ENCODE assay signal across 11 cellular contexts in the genomic region with DNA sequence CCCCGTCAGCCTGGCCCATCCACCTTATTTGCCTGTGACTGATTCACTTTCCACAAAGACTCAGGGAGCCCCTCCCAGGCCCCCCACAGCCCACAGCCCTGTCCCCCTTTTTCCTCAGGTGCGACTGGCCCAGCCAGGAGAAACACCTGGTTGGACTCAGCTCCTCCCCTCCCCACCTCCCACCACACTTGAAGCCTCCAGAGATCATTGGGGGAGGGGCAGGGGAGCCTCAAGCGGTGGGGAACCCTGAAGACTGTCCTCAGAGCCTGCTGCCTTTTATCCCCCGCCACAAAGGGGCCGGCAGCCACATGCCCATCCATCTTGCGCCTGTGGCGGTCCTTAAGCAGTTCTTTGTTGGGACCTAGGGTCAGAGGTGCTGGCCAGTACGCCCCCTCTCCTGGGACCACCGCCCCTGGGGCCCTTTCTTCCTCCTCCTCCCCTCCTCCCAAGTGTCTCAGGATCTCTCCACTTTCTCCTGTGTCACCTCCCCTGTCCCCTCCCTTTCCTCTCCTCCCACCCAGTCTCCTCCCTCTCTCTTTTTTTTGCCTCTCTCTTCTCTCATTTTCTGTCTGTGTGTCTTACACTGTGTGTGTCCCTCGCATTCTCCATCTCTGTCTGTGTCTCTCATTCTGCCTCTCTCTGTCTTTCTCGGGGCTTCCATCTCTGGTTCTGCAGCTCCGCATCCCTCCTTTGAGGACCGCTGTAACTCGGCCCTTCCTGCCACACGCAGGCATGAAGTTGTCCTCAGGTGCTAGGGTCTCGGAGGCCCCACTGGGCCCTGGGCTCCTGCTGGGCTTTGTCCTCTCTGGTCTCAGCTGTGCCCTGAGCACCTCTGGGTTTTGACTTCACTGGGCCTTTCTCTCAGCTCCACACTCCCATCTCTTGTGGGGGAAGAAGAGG. TPM values are rescaled to one million over a fixed set of nuclear protein-coding genes. Genes with fewer than 3 reads are reported as not detected.
A peak's percentile ranks its signal among the peaks of the same experiment; 100 is the strongest.
DNase-seq lines count a peak whose midpoint lies in the region; ATAC-seq and TF ChIP-seq lines count a peak whose summit lies in the region.
"Had no signal": no experiment of that assay in that cellular context is flagged by ENCODE, and none has a peak within 500 bp of the region (broad histone marks: within the 10 kb centered on the region; RNA-seq: fewer than 3 reads in every experiment).

No MANE protein-coding gene starts in this region.

- no peak overlapping the region for H3K27ac Mint-ChIP-seq in activated naive CD4-positive, alpha-beta T cell treated with anti-CD3 and anti-CD28 coated beads, Interleukin-2, amount 10 ng/mL, durations not matched to agents 7 days and 5 days
- H3K27ac Mint-ChIP-seq in activated naive CD4-positive, alpha-beta T cell treated with anti-CD3 and anti-CD28 coated beads, Interleukin-2, amount 50 U/mL, for 72 hours, result no peak overlapping the region
- H3K27ac Mint-ChIP-seq: IgD-negative memory B cell had no signal

- H3K9me3 ChIP-seq in OCI-LY7 (ENCODE audit: low read length), result no peaks in the 10 kb centered on the region
- no peaks in the 10 kb centered on the region for H3K9me3 ChIP-seq in hepatocyte (ENCODE audit: low read depth)
- no peaks in the 10 kb centered on the region for H3K9me3 ChIP-seq in upper lobe of right lung

- H2AFZ ChIP-seq in OCI-LY7 (ENCODE audit: low read length), result no peak overlapping the region
- no peak overlapping the region for H2AFZ ChIP-seq in hepatocyte

- H3K36me3 ChIP-seq in OCI-LY7 (ENCODE audit: insufficient read depth, low read length) (no peaks in the 10 kb centered on the region), hepatocyte (replicated peaks; ENCODE audit: insufficient read depth, low read depth) (no peaks in the 10 kb centered on the region), upper lobe of right lung (no peaks in the 10 kb centered on the region)

- CTCF ChIA-PET in activated naive CD4-positive, alpha-beta T cell treated with anti-CD3 and anti-CD28 coated beads, Interleukin-2, amount 10 ng/mL, durations not matched to agents 7 days and 5 days (lab: Charles Lee), result interaction anchor here (1.2 to 10.0 kb wide), 2 partner anchors 14 to 34 kb away, joined by 3 to 224 read pairs; partner anchors contain the start of genes ISG20L2 and METTL25B
- CTCF ChIA-PET in OCI-LY7 (lab: Charles Lee; ENCODE audit: unreplicated experiment) (no interaction called here), GM10248 (lab: Yijun Ruan, JAX) (interaction anchor here (0.7 to 21.8 kb wide), 5 partner anchors 17 to 197 kb away, joined by 3 to 597 read pairs (median 111); partner anchors contain the start of genes CRABP2, INSRR, ISG20L2 and METTL25B)

- no peaks in the 10 kb centered on the region for H3K9me3 Mint-ChIP-seq in activated naive CD4-positive, alpha-beta T cell treated with anti-CD3 and anti-CD28 coated beads, Interleukin-2, amount 10 ng/mL, durations not matched to agents 7 days and 5 days
- H3K9me3 Mint-ChIP-seq in activated naive CD4-positive, alpha-beta T cell treated with anti-CD3 and anti-CD28 coated beads, Interleukin-2, amount 50 U/mL, for 72 hours, result no peaks in the 10 kb centered on the region

- H3K79me2 ChIP-seq in OCI-LY7 (ENCODE audit: insufficient read depth, low read depth, low read length) (no peaks in the 10 kb centered on the region), hepatocyte (peaks cover 5% of the 10 kb centered on the region)

- 29% methylated on average over 11 of the region's 16 CpGs for WGBS in hepatocyte (ENCODE audit: low lambda C conversion rate, missing lambda C conversion rate)

- no peak for TF ChIP-seq CTCF in OCI-LY7 (conservative IDR thresholded peaks at IDR 0.05; ENCODE audit: low read length)
- no peak for TF ChIP-seq CTCF in hepatocyte (IDR thresholded peaks at IDR 0.05; ENCODE audit: poor library complexity)
- no peak for TF ChIP-seq CTCF in upper lobe of right lung (IDR thresholded peaks at IDR 0.05)
- no peak for TF ChIP-seq CTCF in GM10248 (IDR thresholded peaks at IDR 0.05; ENCODE audit: control extremely low read depth, extremely low read depth, low read depth, missing control alignments)

- ATAC-seq in activated naive CD4-positive, alpha-beta T cell treated with anti-CD3 and anti-CD28 coated beads, Interleukin-2, amount 50 U/mL, for 72 hours, result no peak
- ATAC-seq in upper lobe of right lung, result peak; percentile 62
- ATAC-seq in HG03196 (IDR thresholded peaks at IDR 0.05; ENCODE audit: unreplicated experiment), result no peak

- peak overlapping the region; percentile 31 for H3K4me2 ChIP-seq in OCI-LY7 (ENCODE audit: low read length)
- H3K4me2 ChIP-seq in hepatocyte, result peak overlapping the region; percentile 75

- H3K27me3 Mint-ChIP-seq in activated naive CD4-positive, alpha-beta T cell treated with anti-CD3 and anti-CD28 coated beads, Interleukin-2, amount 10 ng/mL, durations not matched to agents 7 days and 5 days, result peaks cover 85% of the 10 kb centered on the region

- no TSS peak for BruUV-seq in OCI-LY7 (replicated peaks; lab: Mats Ljungman, UMichigan)

- H3K4me1 ChIP-seq in OCI-LY7 (ENCODE audit: insufficient read depth, low read length, poor library complexity, severe bottlenecking) (peaks cover 17% of the 10 kb centered on the region), hepatocyte (ENCODE audit: insufficient read depth) (peaks cover 54% of the 10 kb centered on the region), upper lobe of right lung (peaks cover 10% of the 10 kb centered on the region)

- H3K4me1 Mint-ChIP-seq in activated naive CD4-positive, alpha-beta T cell treated with anti-CD3 and anti-CD28 coated beads, Interleukin-2, amount 10 ng/mL, durations not matched to agents 7 days and 5 days, result peaks cover 27% of the 10 kb centered on the region

- H3K4me3 Mint-ChIP-seq in activated naive CD4-positive, alpha-beta T cell treated with anti-CD3 and anti-CD28 coated beads, Interleukin-2, amount 10 ng/mL, durations not matched to agents 7 days and 5 days, result no peak overlapping the region
- H3K4me3 Mint-ChIP-seq: IgD-negative memory B cell had no signal

- POLR2A ChIA-PET in OCI-LY7 (lab: Charles Lee) (interaction anchor here (0.6 kb wide), 1 partner anchor 386 kb away, joined by 3 read pairs; no protein-coding TSS in a partner anchor), GM10248 (lab: Yijun Ruan, JAX) (no interaction called here)

- DNase-seq in activated naive CD4-positive, alpha-beta T cell treated with anti-CD3 and anti-CD28 coated beads, Interleukin-2, amount 10 ng/mL, durations not matched to agents 7 days and 5 days, result peak; percentile 40
- no peak for DNase-seq in activated naive CD4-positive, alpha-beta T cell treated with anti-CD3 and anti-CD28 coated beads, Interleukin-2, amount 50 U/mL, for 72 hours (ENCODE audit: low spot score in 2 of 2)
- DNase-seq in OCI-LY7 (ENCODE audit: low spot score) (peak; percentile 55), hepatocyte (ENCODE audit: low spot score) (peak; percentile 92), upper lobe of right lung (no peak), GM10248 (ENCODE audit: extremely low spot score) (no peak), amniotic stem cell (lab: John Stamatoyannopoulos, UW) (no peak)
- DNase-seq: C1 segment of cervical spinal cord had no signal

- intact Hi-C loops in OCI-LY7 (cut with micrococcal nuclease; ENCODE audit: unreplicated experiment) (no loop called here), upper lobe of right lung (cut with DNase I) (loop anchor here (5.0 kb wide), 1 partner anchor 34 kb away; the partner anchor contains the start of genes ISG20L2 and METTL25B)

- H4K20me1 ChIP-seq in OCI-LY7 (ENCODE audit: insufficient read depth, low read length), result no peaks in the 10 kb centered on the region
- H4K20me1 ChIP-seq in hepatocyte (ENCODE audit: insufficient read depth, poor library complexity, severe bottlenecking), result no peaks in the 10 kb centered on the region

- H3K27me3 ChIP-seq in hepatocyte, result no peaks in the 10 kb centered on the region
- H3K27me3 ChIP-seq in upper lobe of right lung, result peaks cover 34% of the 10 kb centered on the region

- H3K27ac ChIP-seq in OCI-LY7 (ENCODE audit: low read depth, low read length, poor library complexity, severe bottlenecking), result no peak overlapping the region
- H3K27ac ChIP-seq in hepatocyte, result peak overlapping the region; percentile 96
- no peak overlapping the region for H3K27ac ChIP-seq in upper lobe of right lung

- H3K4me3 ChIP-seq in OCI-LY7 (ENCODE audit: low read depth, low read length, poor library complexity, severe bottlenecking), result no peak overlapping the region
- H3K4me3 ChIP-seq in hepatocyte, result no peak overlapping the region
- H3K4me3 ChIP-seq in upper lobe of right lung, result no peak overlapping the region

- no peaks in the 10 kb centered on the region for H3K9me2 ChIP-seq in OCI-LY7 (ENCODE audit: insufficient read depth, low read length)
- no peaks in the 10 kb centered on the region for H3K9me2 ChIP-seq in hepatocyte (replicated peaks; ENCODE audit: insufficient read depth)

- no peaks in the 10 kb centered on the region for H3K36me3 Mint-ChIP-seq in activated naive CD4-positive, alpha-beta T cell treated with anti-CD3 and anti-CD28 coated beads, Interleukin-2, amount 10 ng/mL, durations not matched to agents 7 days and 5 days
- no peaks in the 10 kb centered on the region for H3K36me3 Mint-ChIP-seq in activated naive CD4-positive, alpha-beta T cell treated with anti-CD3 and anti-CD28 coated beads, Interleukin-2, amount 50 U/mL, for 72 hours

RNA-seq across cellular contexts. Expression of gene CRABP2, which starts 12.2 kb away (rescaled TPM):
- 1 to 10 TPM; 1.6 to 2.3 TPM for total RNA-seq in activated naive CD4-positive, alpha-beta T cell treated with anti-CD3 and anti-CD28 coated beads, Interleukin-2, amount 50 U/mL, for 72 hours
- total RNA-seq in OCI-LY7 (2014; rRNA removed; shearing (Covaris generic)), result 1.4 and 2.8 TPM in 2 replicates
- total RNA-seq in OCI-LY7 (2022), result 1.5 and 2.1 TPM in 2 replicates
- total RNA-seq in hepatocyte, result 54.5 and 93.5 TPM in 2 replicates
- 171 and 195 TPM in 2 replicates for polyA plus RNA-seq in hepatocyte
- total RNA-seq in upper lobe of right lung, result 1.4 TPM

RNA-seq across cellular contexts. Expression of gene NES, which starts 16.0 kb away (rescaled TPM):
- total RNA-seq in activated naive CD4-positive, alpha-beta T cell treated with anti-CD3 and anti-CD28 coated beads, Interleukin-2, amount 50 U/mL, for 72 hours, result not detected
- total RNA-seq in OCI-LY7 (2014; rRNA removed; shearing (Covaris generic)), result not detected in 2 replicates
- total RNA-seq in OCI-LY7 (2022) (not detected in 2 replicates), hepatocyte (7.9 and 13.8 TPM in 2 replicates), upper lobe of right lung (54.7 TPM)
- polyA plus RNA-seq in hepatocyte, result 3.6 and 4.8 TPM in 2 replicates
- total RNA-seq: mononuclear cell had no signal
- polyA plus RNA-seq: IgD-negative memory B cell had no signal

RNA-seq across cellular contexts. Expression of gene METTL25B, which starts 35.1 kb away (rescaled TPM):
- 10 to 100 TPM; 39.4 to 64.9 TPM for total RNA-seq in activated naive CD4-positive, alpha-beta T cell treated with anti-CD3 and anti-CD28 coated beads, Interleukin-2, amount 50 U/mL, for 72 hours
- total RNA-seq in OCI-LY7 (2014; rRNA removed; shearing (Covaris generic)), result 24.7 and 28.0 TPM in 2 replicates
- total RNA-seq in OCI-LY7 (2022) (45.6 and 54.1 TPM in 2 replicates), hepatocyte (20.6 and 21.8 TPM in 2 replicates), upper lobe of right lung (42.4 TPM)
- 22.6 and 24.7 TPM in 2 replicates for polyA plus RNA-seq in hepatocyte

RNA-seq across cellular contexts. Expression of gene ISG20L2, which starts 35.4 kb away (rescaled TPM):
- total RNA-seq in activated naive CD4-positive, alpha-beta T cell treated with anti-CD3 and anti-CD28 coated beads, Interleukin-2, amount 50 U/mL, for 72 hours, result 10 to 100 TPM; 46.2 to 50.7 TPM
- 36.5 and 37.9 TPM in 2 replicates for total RNA-seq in OCI-LY7 (2014; rRNA removed; shearing (Covaris generic))
- total RNA-seq in OCI-LY7 (2022) (71.3 and 74.1 TPM in 2 replicates), hepatocyte (22.4 and 27.5 TPM in 2 replicates), upper lobe of right lung (28.3 TPM)
- 13.5 and 16.4 TPM in 2 replicates for polyA plus RNA-seq in hepatocyte

RNA-seq across cellular contexts. Expression of gene MRPL24, which starts 47.7 kb away (rescaled TPM):
- 10 to 100 TPM; 61.4 to 70.4 TPM for total RNA-seq in activated naive CD4-positive, alpha-beta T cell treated with anti-CD3 and anti-CD28 coated beads, Interleukin-2, amount 50 U/mL, for 72 hours
- 55.3 and 69.0 TPM in 2 replicates for total RNA-seq in OCI-LY7 (2014; rRNA removed; shearing (Covaris generic))
- total RNA-seq in OCI-LY7 (2022) (49.3 and 56.6 TPM in 2 replicates), hepatocyte (40.4 and 44.9 TPM in 2 replicates), upper lobe of right lung (41.8 TPM)
- 61.9 and 64.1 TPM in 2 replicates for polyA plus RNA-seq in hepatocyte

Comparison
In these comparisons a context has a peak if more than half of its experiments do, and no peak if none do; other contexts are left out.
1. DNase-seq: peak in activated naive CD4-positive, alpha-beta T cell treated with anti-CD3 and anti-CD28 coated beads, Interleukin-2, amount 10 ng/mL, durations not matched to agents 7 days and 5 days (single experiment), OCI-LY7 (single experiment) and hepatocyte (single experiment); none in activated naive CD4-positive, alpha-beta T cell treated with anti-CD3 and anti-CD28 coated beads, Interleukin-2, amount 50 U/mL, for 72 hours (0 of 2), upper lobe of right lung (single experiment), GM10248 (single experiment) and amniotic stem cell (single experiment).
2. RNA of gene CRABP2, which starts 12.2 kb away (total RNA-seq): 54.5 to 93.5 TPM in hepatocyte; 1.4 to 2.8 TPM in OCI-LY7, 1.6 to 2.3 TPM in activated naive CD4-positive, alpha-beta T cell treated with anti-CD3 and anti-CD28 coated beads, Interleukin-2, amount 50 U/mL, for 72 hours and 1.4 TPM in upper lobe of right lung (single experiment); every median in the first group is over 10 times any median in the second.